Comparison of ENCODE assay signal across 12 cellular contexts in genomic region chr2:215749092-215749957, GRCh38.
DNase-seq lines count a peak whose midpoint lies in the region; ATAC-seq, FAIRE-seq and TF ChIP-seq lines count a peak whose summit lies in the region.
"Had no signal": no experiment of that assay in that cellular context is flagged by ENCODE, and none has a peak within 500 bp of the region (broad histone marks: within the 10 kb centered on the region; RNA-seq: fewer than 3 reads in every experiment).

No MANE protein-coding gene starts in this region.

- H3K36me3 ChIP-seq in bronchial epithelial cell (ENCODE audit: control insufficient read depth, insufficient read depth, low read length), result no peaks in the 10 kb centered on the region
- H3K36me3 ChIP-seq in smooth muscle cell (ENCODE audit: low read depth), result no peaks in the 10 kb centered on the region

- H3K36me3 Mint-ChIP-seq in T-helper 2 cell treated with Interferon-gamma antibody and Interleukin-4, amounts not matched to agents 5 μg/mL and 100 μg/mL, for 36 hours (ENCODE audit: low read depth), result no peaks in the 10 kb centered on the region

- no peaks in the 10 kb centered on the region for H3K27me3 ChIP-seq in bronchial epithelial cell (ENCODE audit: control insufficient read depth, insufficient read depth, low read length)
- H3K27me3 ChIP-seq in smooth muscle cell (ENCODE audit: low read depth), result no peaks in the 10 kb centered on the region

- peak; percentile 29 for DNase-seq in HCEC 1CT
- DNase-seq in bronchial epithelial cell (ENCODE audit: low read depth), result peak; percentile 88
- DNase-seq in left kidney (ENCODE audit: low read depth, low spot score), result peak; percentile 65
- DNase-seq in smooth muscle cell (lab: John Stamatoyannopoulos, UW; ENCODE audit: unreplicated experiment), result peak; percentile 20
- DNase-seq in HTR-8/SVneo (ENCODE audit: insufficient read length, low spot score), result no peak
- DNase-seq in T-helper 2 cell treated with Interferon-gamma antibody and Interleukin-4, amounts not matched to agents 5 μg/mL and 100 μg/mL, for 36 hours (ENCODE audit: low spot score), result no peak
- DNase-seq: foreskin melanocyte; stimulated activated CD8-positive, alpha-beta memory T cell treated with anti-CD3 and anti-CD28 coated beads, Interleukin-4, amount 100 ng/mL, for 48 hours had no signal

- H3K27ac Mint-ChIP-seq in T-helper 2 cell treated with Interferon-gamma antibody and Interleukin-4, amounts not matched to agents 5 μg/mL and 100 μg/mL, for 36 hours, result no peak overlapping the region

- H3K9me3 ChIP-seq in smooth muscle cell (replicated peaks; ENCODE audit: low read depth), result no peaks in the 10 kb centered on the region

- TF ChIP-seq CTCF in bronchial epithelial cell (IDR thresholded peaks at IDR 0.05; ENCODE audit: insufficient read depth, low read length, severe bottlenecking), result no peak
- TF ChIP-seq CTCF in smooth muscle cell (IDR thresholded peaks at IDR 0.05; ENCODE audit: borderline replicate concordance, insufficient read depth, poor library complexity, severe bottlenecking), result no peak

- WGBS in smooth muscle cell (ENCODE audit: low lambda C conversion rate), result 65% methylated on average over 11 of the region's 11 CpGs

- peak overlapping the region; percentile 34 for H3K4me2 ChIP-seq in smooth muscle cell
- H3K4me2 ChIP-seq: KMS-11 had no signal

- peak overlapping the region; percentile 1 for H2AFZ ChIP-seq in smooth muscle cell (ENCODE audit: low read depth)

- H4K20me1 ChIP-seq in smooth muscle cell (ENCODE audit: low read depth), result no peaks in the 10 kb centered on the region

- peaks cover 34% of the 10 kb centered on the region for H3K4me1 Mint-ChIP-seq in T-helper 2 cell treated with Interferon-gamma antibody and Interleukin-4, amounts not matched to agents 5 μg/mL and 100 μg/mL, for 36 hours (ENCODE audit: low read depth)

- no peaks in the 10 kb centered on the region for H3K27me3 Mint-ChIP-seq in T-helper 2 cell treated with Interferon-gamma antibody and Interleukin-4, amounts not matched to agents 5 μg/mL and 100 μg/mL, for 36 hours (ENCODE audit: low read depth)

- H3K4me1 ChIP-seq in smooth muscle cell (ENCODE audit: low read depth), result peaks cover 18% of the 10 kb centered on the region

- no peaks in the 10 kb centered on the region for H3K9me3 Mint-ChIP-seq in T-helper 2 cell treated with Interferon-gamma antibody and Interleukin-4, amounts not matched to agents 5 μg/mL and 100 μg/mL, for 36 hours

- peak overlapping the region; percentile 85 for H3K9ac ChIP-seq in smooth muscle cell (ENCODE audit: low read depth)
- H3K9ac ChIP-seq: KMS-11 had no signal

- H3F3A ChIP-seq in smooth muscle cell (ENCODE audit: low read depth), result peaks cover 21% of the 10 kb centered on the region

- H3K27ac ChIP-seq in smooth muscle cell (ENCODE audit: low read depth), result peak overlapping the region; percentile 88
- H3K27ac ChIP-seq: KMS-11, VCaP had no signal

- no peaks in the 10 kb centered on the region for H3K79me2 ChIP-seq in smooth muscle cell (ENCODE audit: low read depth)

- no peak for ATAC-seq in HG03565 (IDR thresholded peaks at IDR 0.05; ENCODE audit: unreplicated experiment)
- no peak for ATAC-seq in GM18502 (IDR thresholded peaks at IDR 0.05; ENCODE audit: poor library complexity, unreplicated experiment)

- H3K4me3 ChIP-seq in bronchial epithelial cell (ENCODE audit: low read depth, low read length) (no peak overlapping the region), smooth muscle cell (no peak overlapping the region)

- no peak for FAIRE-seq in bronchial epithelial cell (lab: Jason Lieb, UNC)
- no peak for FAIRE-seq in HTR-8/SVneo (lab: Jason Lieb, UNC)

- H3K4me3 Mint-ChIP-seq in T-helper 2 cell treated with Interferon-gamma antibody and Interleukin-4, amounts not matched to agents 5 μg/mL and 100 μg/mL, for 36 hours, result no peak overlapping the region

Comparison
In these comparisons a context has a peak if more than half of its experiments do, and no peak if none do; other contexts are left out.
1. DNase-seq: peak in HCEC 1CT (single experiment), bronchial epithelial cell (single experiment), left kidney (single experiment) and smooth muscle cell (single experiment); none in HTR-8/SVneo (single experiment) and T-helper 2 cell treated with Interferon-gamma antibody and Interleukin-4, amounts not matched to agents 5 μg/mL and 100 μg/mL, for 36 hours (single experiment).